ENCODE assay signal across 15 cellular contexts in genomic region chr3:42732829-42733459, GRCh38. TPM values are rescaled to one million over a fixed set of nuclear protein-coding genes. Genes with fewer than 3 reads are reported as not detected.
DNase-seq lines count a peak whose midpoint lies in the region; ATAC-seq and TF ChIP-seq lines count a peak whose summit lies in the region.
"Had no signal": no experiment of that assay in that cellular context is flagged by ENCODE, and none has a peak within 500 bp of the region (broad histone marks: within the 10 kb centered on the region; RNA-seq: fewer than 3 reads in every experiment).

No MANE protein-coding gene starts in this region.

- peaks cover 0 to 35% of the 10 kb centered on the region in 2 donors for H3K4me1 ChIP-seq in right atrium auricular region
- peaks cover 6% of the 10 kb centered on the region for H3K4me1 ChIP-seq in mesodermal cell (ENCODE audit: control insufficient read depth, insufficient read depth, low read length, poor library complexity, severe bottlenecking)

- intact Hi-C loops in cardiac septum (cut with DNase I) = no loop called here

- no peak overlapping the region for H3K4me3 ChIP-seq in right atrium auricular region
- H3K4me3 ChIP-seq in brain microvascular endothelial cell (ENCODE audit: low read depth, low read length) = no peak overlapping the region
- no peak overlapping the region for H3K4me3 ChIP-seq in mesodermal cell (ENCODE audit: extremely low read depth, insufficient read depth, low read length, poor library complexity, severe bottlenecking)

- no peaks in the 10 kb centered on the region for H3K36me3 ChIP-seq in right atrium auricular region
- no peaks in the 10 kb centered on the region for H3K36me3 ChIP-seq in brain microvascular endothelial cell (replicated peaks)
- H3K36me3 ChIP-seq in mesodermal cell (ENCODE audit: control insufficient read depth, insufficient read depth, low read length) = no peaks in the 10 kb centered on the region

- 65 to 77% methylated on average over 8 to 9 of the region's 9 CpGs for WGBS in mesodermal cell (ENCODE audit: insufficient coverage in 2 of 2), 2 experiments

- peak overlapping the region; percentile 80 to 84 for H3K27ac ChIP-seq in right atrium auricular region
- no peak overlapping the region for H3K27ac ChIP-seq in brain microvascular endothelial cell
- peak overlapping the region; percentile 62 for H3K27ac ChIP-seq in mesodermal cell (ENCODE audit: low read depth, low read length, severe bottlenecking)

- H3K9me3 ChIP-seq in right atrium auricular region (no peaks in the 10 kb centered on the region), mesodermal cell (ENCODE audit: control insufficient read depth, low read length) (no peaks in the 10 kb centered on the region)

- H3K27me3 ChIP-seq in right atrium auricular region = no peaks in the 10 kb centered on the region
- H3K27me3 ChIP-seq in brain microvascular endothelial cell (replicated peaks) = no peaks in the 10 kb centered on the region

- TF ChIP-seq CTCF in right atrium auricular region (IDR thresholded peaks at IDR 0.05) (no peak), brain microvascular endothelial cell (IDR thresholded peaks at IDR 0.05; ENCODE audit: low read depth, low read length, missing control alignments) (peak; percentile 49)

- ATAC-seq in GM21528 (IDR thresholded peaks at IDR 0.05; ENCODE audit: low FRiP score, unreplicated experiment) = no peak

- DNase-seq in right atrium auricular region (ENCODE audit: low spot score) (peak; percentile 23), cardiac septum (ENCODE audit: low spot score) (no peak), brain microvascular endothelial cell (no peak), NCI-H526 treated with DMSO at 0.1 percent for 48 hours (lab: John Stamatoyannopoulos, UW) (no peak), hepatic stellate cell (ENCODE audit: low spot score) (no peak)
- DNase-seq in activated naive CD4-positive, alpha-beta T cell treated with anti-CD3 and anti-CD28 coated beads, Interleukin-2, amount 50 U/mL, for 16 hours = no peak
- DNase-seq: activated CD4-positive, alpha-beta T cell treated with anti-CD3 and anti-CD28 coated beads, Interleukin-2, amount 50 U/mL, for 1 hour; activated gamma-delta T cell; cerebellar nuclear complex; NCI-H2171; OCI-M1; T-helper 1 cell had no signal

- in situ Hi-C loops in brain microvascular endothelial cell (cut with HindIII; ENCODE audit: low pct_ligation_motif_present, low sequenced_read_pairs) = no loop called here

RNA-seq across cellular contexts. Expression of gene HHATL, which starts 30.3 kb away (rescaled TPM):
- total RNA-seq in right atrium auricular region (100 to 1,000 TPM; 444 to 908 TPM), cardiac septum (505 TPM)
- polyA plus RNA-seq in mesodermal cell (2013, experiment 1 of 2) = not detected
- polyA plus RNA-seq in mesodermal cell (2013, experiment 2 of 2) = not detected
- total RNA-seq: G401 had no signal

RNA-seq across cellular contexts. Expression of gene CCDC13, which starts 40.1 kb away (rescaled TPM):
- total RNA-seq in right atrium auricular region (under 1 TPM in 1 of 2 donors, not detected in 1; 0.35 TPM), cardiac septum (1.1 TPM)
- polyA plus RNA-seq in mesodermal cell (2013, experiment 1 of 2) = 1.5 TPM
- 0.81 TPM for polyA plus RNA-seq in mesodermal cell (2013, experiment 2 of 2)

RNA-seq across cellular contexts. Expression of gene KLHL40, which starts 47.6 kb away (rescaled TPM):
- total RNA-seq in right atrium auricular region (under 1 TPM; 0.15 to 0.63 TPM), cardiac septum (0.57 TPM)
- polyA plus RNA-seq in mesodermal cell (2013, experiment 1 of 2) = not detected
- polyA plus RNA-seq in mesodermal cell (2013, experiment 2 of 2) = not detected
- total RNA-seq: G401 had no signal
